Comparison of ENCODE assay signal across 8 cellular contexts in the genomic region with DNA sequence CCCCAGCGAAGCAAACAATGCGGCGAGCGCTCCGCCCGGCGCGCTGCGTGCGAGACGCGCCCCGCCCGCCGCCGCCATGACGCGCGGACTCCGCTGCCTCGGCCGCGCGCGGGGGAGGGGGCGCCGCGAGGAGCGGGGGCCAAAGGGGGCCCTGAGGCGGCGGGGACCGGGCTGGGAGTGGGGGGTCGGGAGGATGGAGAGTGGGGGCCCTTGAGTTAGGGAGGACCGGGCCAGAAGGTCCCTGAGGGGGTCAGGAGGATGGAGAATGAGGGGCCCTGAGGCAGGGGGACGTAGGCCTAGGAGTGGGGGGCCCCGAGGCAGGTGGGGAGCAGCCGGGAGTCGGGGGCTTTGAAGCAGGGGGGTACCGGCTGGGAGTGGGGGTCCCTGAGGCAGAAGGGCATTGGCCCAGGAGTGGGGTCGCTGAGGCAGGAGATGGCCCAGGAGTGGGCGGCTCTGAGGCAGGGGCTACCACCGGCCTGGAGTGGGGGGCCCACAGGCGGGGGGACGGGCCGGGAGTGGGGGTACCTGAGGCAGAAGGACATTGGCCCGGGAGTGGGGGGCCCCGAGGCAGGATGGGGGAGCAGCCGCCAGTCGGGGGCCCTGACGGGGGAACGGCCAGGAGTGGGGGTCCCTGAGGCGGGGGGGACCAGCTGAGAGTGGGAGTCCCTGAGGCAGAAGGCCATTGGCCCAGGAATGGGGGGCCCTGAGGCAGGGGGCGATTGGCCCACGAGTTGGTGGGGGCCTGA. TPM values are rescaled to one million over a fixed set of nuclear protein-coding genes. Genes with fewer than 3 reads are reported as not detected.
DNase-seq lines count a peak whose midpoint lies in the region; ATAC-seq, FAIRE-seq and TF ChIP-seq lines count a peak whose summit lies in the region.

TSS of gene BRD1 (minus strand) at position 21 of the 746 bp plus-strand sequence. CDS start 3,556 bp downstream, outside the sequence.

- H3K9me3 ChIP-seq in DND-41 (ENCODE audit: insufficient read depth, low read length, severe bottlenecking) = no peaks in the 10 kb centered on the region
- H3K9me3 ChIP-seq in SK-N-SH = no peaks in the 10 kb centered on the region
- peaks cover 4% of the 10 kb centered on the region for H3K9me3 ChIP-seq in adipocyte (ENCODE audit: control insufficient read depth, low read length)
- no peaks in the 10 kb centered on the region for H3K9me3 ChIP-seq in pancreas

- intact Hi-C loops in cardiac septum (cut with DNase I) (loop anchor here (2.0 to 5.0 kb wide), 2 partner anchors 25 to 41 kb away; partner anchors contain the start of gene ZBED4), pancreas (cut with DNase I) (no loop called here)

- ATAC-seq in DND-41 (ENCODE audit: insufficient read depth, low read depth) = peak; percentile 71
- ATAC-seq in HG02798 (IDR thresholded peaks at IDR 0.05; ENCODE audit: poor library complexity, unreplicated experiment) = peak; percentile 45
- peak; percentile 59 to 81 (median 70) for ATAC-seq in pancreas
- ATAC-seq in GM19452 (IDR thresholded peaks at IDR 0.05; ENCODE audit: unreplicated experiment) = no peak

- TF ChIP-seq RAD21 in SK-N-SH (IDR thresholded peaks at IDR 0.05; ENCODE audit: low read length) = no peak

- no peak for TF ChIP-seq CTCF in DND-41 (IDR thresholded peaks at IDR 0.05; ENCODE audit: borderline replicate concordance, extremely low read depth, low read length, poor library complexity, severe bottlenecking)
- no peak for TF ChIP-seq CTCF in SK-N-SH (IDR thresholded peaks at IDR 0.05)
- no peak for TF ChIP-seq CTCF in pancreas (IDR thresholded peaks at IDR 0.05)

- no peak for FAIRE-seq in pancreas (lab: Jason Lieb, UNC)

- POLR2A ChIA-PET in SK-N-SH (lab: Yijun Ruan, JAX) = no interaction called here

- H3K79me2 ChIP-seq in DND-41 (ENCODE audit: insufficient read depth, low read length) (peaks cover 45% of the 10 kb centered on the region), SK-N-SH (ENCODE audit: insufficient read depth) (peaks cover 42% of the 10 kb centered on the region)

- 24% methylated on average over 27 of the region's 54 CpGs for WGBS in SK-N-SH (ENCODE audit: low lambda C conversion rate)
- WGBS in pancreas, 2 donors = 17 to 22% methylated on average over 44 to 54 of the region's 54 CpGs

- H3F3A ChIP-seq in SK-N-SH (replicated peaks; ENCODE audit: insufficient read depth) = no peaks in the 10 kb centered on the region

- no peak for TF ChIP-seq EP300 in SK-N-SH (IDR thresholded peaks at IDR 0.05; ENCODE audit: borderline replicate concordance in 1 of 2, low read depth in 1 of 2, low read length in 1 of 2)

- H3K27me3 ChIP-seq in DND-41 (ENCODE audit: insufficient read depth, low read length, poor library complexity) = no peaks in the 10 kb centered on the region
- H3K27me3 ChIP-seq in SK-N-SH (ENCODE audit: insufficient read depth) = no peaks in the 10 kb centered on the region; the same call in 1 of the 2 replicates
- H3K27me3 ChIP-seq in adipocyte (replicated peaks; ENCODE audit: control insufficient read depth, insufficient read depth, low read length) = no peaks in the 10 kb centered on the region
- no peaks in the 10 kb centered on the region for H3K27me3 ChIP-seq in pancreas

- H3K9ac ChIP-seq in DND-41 (ENCODE audit: low read depth, low read length) = peak within 1 kb of the TSS; percentile 93
- peak within 1 kb of the TSS; percentile 95 for H3K9ac ChIP-seq in SK-N-SH
- peak within 1 kb of the TSS; percentile 93 for H3K9ac ChIP-seq in adipocyte (ENCODE audit: low read length)

- CTCF ChIA-PET in SK-N-SH (lab: Yijun Ruan, JAX) = interaction anchor here (0.6 kb wide), 1 partner anchor 87 kb away, joined by 3 read pairs; no protein-coding TSS in a partner anchor

- H3K27ac ChIP-seq in DND-41 (ENCODE audit: low read length) (peak within 1 kb of the TSS; percentile 80), SK-N-SH (ENCODE audit: low read depth in 2 of 2, low read length in 1 of 2) (peak within 1 kb of the TSS; percentile 60 to 85), pancreas (peak within 1 kb of the TSS; percentile 57 to 68 (median 64))

- H3K4me1 ChIP-seq in DND-41 (ENCODE audit: insufficient read depth, low read length) (peaks cover 41% of the 10 kb centered on the region), SK-N-SH (ENCODE audit: control insufficient read depth in 1 of 2, insufficient read depth in 2 of 2, low read depth in 1 of 2, low read length in 1 of 2) (peaks cover 9 to 24% of the 10 kb centered on the region in 2 experiments; a peak in 2 of 4 replicates), adipocyte (ENCODE audit: control insufficient read depth, insufficient read depth, low read length) (peaks cover 21% of the 10 kb centered on the region), pancreas (peaks cover 3 to 19% (median 18%) of the 10 kb centered on the region in 3 donors)

- H3K36me3 ChIP-seq in DND-41 (ENCODE audit: insufficient read depth, low read length) = peaks cover 26% of the 10 kb centered on the region
- peaks cover 9 to 18% of the 10 kb centered on the region in 2 experiments for H3K36me3 ChIP-seq in SK-N-SH (replicated peaks in 1 of 2; ENCODE audit: control insufficient read depth in 1 of 2, insufficient read depth in 2 of 2, low read length in 1 of 2)
- H3K36me3 ChIP-seq in adipocyte (ENCODE audit: control insufficient read depth, insufficient read depth, low read length, severe bottlenecking) = peaks cover 14% of the 10 kb centered on the region
- peaks cover 0 to 9% (median 6%) of the 10 kb centered on the region in 3 donors for H3K36me3 ChIP-seq in pancreas

- H3K4me2 ChIP-seq in DND-41 (ENCODE audit: insufficient read depth, low read length) (peak within 1 kb of the TSS; percentile 97), SK-N-SH (peak within 1 kb of the TSS; percentile 92)

- H3K4me3 ChIP-seq in DND-41 (ENCODE audit: low read depth in 1 of 2, low read length in 2 of 2) (peak within 1 kb of the TSS; percentile 82 to 98), SK-N-SH (ENCODE audit: low read depth in 2 of 2, low read length in 1 of 2) (peak within 1 kb of the TSS; percentile 80 to 81), adipocyte (ENCODE audit: low read length) (peak within 1 kb of the TSS; percentile 87), pancreas (peak within 1 kb of the TSS; percentile 53 to 88 (median 70))

- H4K20me1 ChIP-seq in DND-41 (ENCODE audit: insufficient read depth, low read length) (peaks cover 38% of the 10 kb centered on the region), SK-N-SH (ENCODE audit: insufficient read depth) (peaks cover 38% of the 10 kb centered on the region)

- DNase-seq in DND-41 (peak; percentile 61), SK-N-SH (peak; percentile 89), adipocyte (ENCODE audit: low read depth) (peak; percentile 88), cardiac septum (ENCODE audit: low spot score) (peak; percentile 84), pancreas (peak in 5 of 6 donors; percentile 57 to 86 (median 70)), ecto neural progenitor cell (ENCODE audit: low spot score) (no peak)

- H3K9me2 ChIP-seq in SK-N-SH = no peaks in the 10 kb centered on the region

- peak within 1 kb of the TSS; percentile 88 for H2AFZ ChIP-seq in DND-41 (ENCODE audit: low read depth, low read length)
- peak within 1 kb of the TSS; percentile 95 for H2AFZ ChIP-seq in SK-N-SH (ENCODE audit: low read depth)

TF ChIP-seq in SK-N-SH, 30 proteins besides CTCF, POLR2A, EP300 and RAD21:
- TF ChIP-seq RCOR1 (IDR thresholded peaks at IDR 0.05; ENCODE audit: low read length) (no peak), YY1 (IDR thresholded peaks at IDR 0.05; ENCODE audit: low read depth) (0 out of 2 replicates have a peak, but pooled peaks have one; percentile 61), POLR2AphosphoS5 (IDR thresholded peaks at IDR 0.05; ENCODE audit: low read depth, low read length) (0 out of 2 replicates have a peak, but pooled peaks have one; percentile 33), TAF1 (IDR thresholded peaks at IDR 0.05; ENCODE audit: borderline replicate concordance, low read depth, low read length) (peak; percentile 44; the same call in 1 of the 2 replicates), MAX (IDR thresholded peaks at IDR 0.05; ENCODE audit: low read depth) (peak; percentile 48; the same call in 1 of the 2 replicates)

RNA-seq across cellular contexts. Expression of gene BRD1, which starts in this region (rescaled TPM):
- polyA plus RNA-seq in SK-N-SH (2012; rRNA removed) (7.8 and 10.3 TPM in 2 replicates), pancreas (10 to 100 TPM; 19.7 to 26.3 TPM)
- polyA plus RNA-seq in SK-N-SH (2012; cell fraction: cytosol; rRNA removed) = 6.0 and 7.7 TPM in 2 replicates
- polyA plus RNA-seq in SK-N-SH (2012; cell fraction: nucleus; rRNA removed) = 40.9 and 50.0 TPM in 2 replicates
- total RNA-seq in cardiac septum (18.0 TPM), pancreas (10 to 100 TPM; 14.0 to 23.6 (median 15.8) TPM)
